Comparison of ENCODE assay signal across 14 cellular contexts in the genomic region with DNA sequence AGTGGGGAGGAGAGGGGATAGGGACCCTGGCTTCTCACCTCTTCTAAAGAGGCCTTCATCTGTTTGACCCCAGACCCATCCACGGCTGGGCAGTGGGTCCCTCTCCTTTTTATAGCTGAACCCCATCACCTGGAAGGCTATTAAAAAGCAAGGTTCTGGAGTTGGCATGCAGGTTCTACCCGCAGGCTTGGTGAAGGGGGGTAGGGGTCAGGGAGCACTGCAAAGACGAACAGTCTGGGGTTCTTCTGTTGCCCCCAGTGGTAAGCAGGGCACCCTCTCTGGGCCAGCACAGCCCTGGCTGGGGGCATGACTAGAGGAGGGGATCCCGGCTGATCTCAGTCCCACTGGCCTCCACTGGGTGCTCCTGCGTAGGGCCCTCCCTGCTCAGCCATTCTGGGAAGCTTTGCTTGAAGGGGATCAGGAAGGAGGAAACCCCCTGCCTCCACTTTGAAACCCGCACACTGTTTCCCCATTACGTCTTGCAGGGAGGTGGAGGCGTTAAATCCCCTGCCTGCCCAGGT. TPM values are rescaled to one million over a fixed set of nuclear protein-coding genes. Genes with fewer than 3 reads are reported as not detected.
A peak's percentile ranks its signal among the peaks of the same experiment; 100 is the strongest.
DNase-seq lines count a peak whose midpoint lies in the region; ATAC-seq and TF ChIP-seq lines count a peak whose summit lies in the region.
"Had no signal": no experiment of that assay in that cellular context is flagged by ENCODE, and none has a peak within 500 bp of the region (broad histone marks: within the 10 kb centered on the region; RNA-seq: fewer than 3 reads in every experiment).

No MANE protein-coding gene starts in this region.

- H2AFZ ChIP-seq in SK-N-SH (ENCODE audit: low read depth): no peak overlapping the region

- in situ Hi-C loops in transverse colon (cut with MboI; ENCODE audit: low pct_ligation_motif_present in 1 of 4, low pct_unique_long_range_greater_than_20kb in 1 of 4, low sequenced_read_pairs in 3 of 4): no loop called here

- H3K18ac ChIP-seq in mesendoderm (ENCODE audit: low read length): peak overlapping the region; percentile 2

- peaks cover 38% of the 10 kb centered on the region; the same call in 1 of the 2 replicates for H3K79me2 ChIP-seq in SK-N-SH (ENCODE audit: insufficient read depth)
- peaks cover 88% of the 10 kb centered on the region for H3K79me2 ChIP-seq in mesendoderm (ENCODE audit: control insufficient read depth, insufficient read depth, low read length)

- no peaks in the 10 kb centered on the region for H3K36me3 ChIP-seq in SK-N-SH (replicated peaks in 1 of 2; ENCODE audit: control insufficient read depth in 1 of 2, insufficient read depth in 2 of 2, low read length in 1 of 2)
- no peaks in the 10 kb centered on the region for H3K36me3 ChIP-seq in colonic mucosa
- no peaks in the 10 kb centered on the region for H3K36me3 ChIP-seq in mesendoderm (ENCODE audit: control insufficient read depth, insufficient read depth, low read length)
- H3K36me3 ChIP-seq in transverse colon: no peaks in the 10 kb centered on the region

- H3F3A ChIP-seq in SK-N-SH (replicated peaks; ENCODE audit: insufficient read depth): no peaks in the 10 kb centered on the region

- POLR2A ChIA-PET in SK-N-SH (lab: Yijun Ruan, JAX): no interaction called here

- no peak overlapping the region for H2BK15ac ChIP-seq in mesendoderm (replicated peaks; ENCODE audit: low read depth)

- TF ChIP-seq EP300 in SK-N-SH (IDR thresholded peaks at IDR 0.05; ENCODE audit: borderline replicate concordance in 1 of 2, low read depth in 1 of 2, low read length in 1 of 2) (no peak), transverse colon (IDR thresholded peaks at IDR 0.05; ENCODE audit: low read depth) (no peak)

- peaks cover 33% of the 10 kb centered on the region for H4K20me1 ChIP-seq in SK-N-SH (ENCODE audit: insufficient read depth)

- H2BK5ac ChIP-seq in mesendoderm (ENCODE audit: low read length): no peak overlapping the region

- H3K9ac ChIP-seq in SK-N-SH (no peak overlapping the region; the same call in 1 of the 2 replicates), colonic mucosa (ENCODE audit: low read depth in 2 of 2, low read length in 2 of 2) (peak overlapping the region in 1 of 2 donors; percentile 46), mesendoderm (ENCODE audit: low read length) (no peak overlapping the region)

- no peak overlapping the region for H3K23ac ChIP-seq in mesendoderm (ENCODE audit: low read length)

- H3K9me2 ChIP-seq in SK-N-SH: no peaks in the 10 kb centered on the region

- H2AK5ac ChIP-seq in mesendoderm (ENCODE audit: low read length): no peak overlapping the region

- ATAC-seq in SK-N-SH treated with all-trans-retinoic acid at 6 μM for 48 hours (no peak; the same call in 1 of the 3 replicates), GM21825 (IDR thresholded peaks at IDR 0.05; ENCODE audit: unreplicated experiment) (no peak), Right ventricle myocardium inferior (no peak)
- ATAC-seq: CD8-positive, alpha-beta T cell had no signal

- H4K5ac ChIP-seq in mesendoderm (ENCODE audit: low read length): no peak overlapping the region

- peaks cover 72% of the 10 kb centered on the region for H3K79me1 ChIP-seq in mesendoderm (ENCODE audit: low read length)

- no peak overlapping the region for H2BK120ac ChIP-seq in mesendoderm (ENCODE audit: low read depth, low read length)

- DNase-seq in SK-N-SH: no peak
- DNase-seq in colonic mucosa: no peak
- DNase-seq in mesendoderm: no peak
- no peak for DNase-seq in transverse colon
- DNase-seq in CD1c-positive myeloid dendritic cell (ENCODE audit: extremely low spot score): no peak
- no peak for DNase-seq in Right ventricle myocardium inferior (ENCODE audit: missing footprints)
- DNase-seq: activated CD4-positive, alpha-beta memory T cell treated with anti-CD3 and anti-CD28 coated beads for 36 hours; CD8-positive, alpha-beta T cell; GOT3; NCI-H2029; NCI-H524 treated with DMSO at 0.1 percent for 48 hours had no signal

- H3K9me3 ChIP-seq in SK-N-SH: no peaks in the 10 kb centered on the region
- H3K9me3 ChIP-seq in colonic mucosa: no peaks in the 10 kb centered on the region
- H3K9me3 ChIP-seq in transverse colon: no peaks in the 10 kb centered on the region

- no peak for TF ChIP-seq POLR2A in transverse colon (IDR thresholded peaks at IDR 0.05)

- no peaks in the 10 kb centered on the region for H3K27me3 ChIP-seq in SK-N-SH (ENCODE audit: insufficient read depth)
- no peaks in the 10 kb centered on the region for H3K27me3 ChIP-seq in colonic mucosa
- no peaks in the 10 kb centered on the region for H3K27me3 ChIP-seq in mesendoderm (ENCODE audit: insufficient read depth, low read length, poor library complexity)
- H3K27me3 ChIP-seq in transverse colon: no peaks in the 10 kb centered on the region

- 97% methylated on average over 7 of the region's 8 CpGs for WGBS in SK-N-SH (ENCODE audit: low lambda C conversion rate)
- WGBS in mesendoderm (ENCODE audit: extremely low coverage, insufficient coverage, low lambda C conversion rate): no CpG with 5 or more reads among the region's 8 CpGs
- WGBS in transverse colon (ENCODE audit: low coverage in 1 of 2), 2 donors: 87 to 97% methylated on average over 5 to 8 of the region's 8 CpGs

- TF ChIP-seq CTCF in SK-N-SH (IDR thresholded peaks at IDR 0.05): no peak
- TF ChIP-seq CTCF in colonic mucosa (IDR thresholded peaks at IDR 0.05): no peak
- TF ChIP-seq CTCF in transverse colon (IDR thresholded peaks at IDR 0.05): no peak

- intact Hi-C loops in colonic mucosa (cut with DNase I) (loop anchor here (10.0 kb wide), 1 partner anchor 97 kb away; no protein-coding TSS in a partner anchor), transverse colon (cut with DNase I; ENCODE audit: low total_unique reads) (no loop called here), Right ventricle myocardium inferior (cut with DNase I) (no loop called here)

- H3K27ac ChIP-seq in SK-N-SH (ENCODE audit: low read depth in 2 of 2, low read length in 1 of 2) (0 out of 4 replicates have a peak overlapping the region, but pooled peaks of 1 of the 2 experiments have one; percentile 12), colonic mucosa (peak overlapping the region; percentile 54), mesendoderm (ENCODE audit: low read depth, low read length) (no peak overlapping the region), transverse colon (peak overlapping the region; percentile 52 to 82 (median 72))
- H3K27ac ChIP-seq: 22Rv1 had no signal

- no peak overlapping the region for H3K4ac ChIP-seq in mesendoderm (ENCODE audit: low read depth, low read length)

- peak overlapping the region; percentile 20; the same call in 1 of the 2 replicates for H3K4me2 ChIP-seq in SK-N-SH
- no peak overlapping the region for H3K4me2 ChIP-seq in mesendoderm (ENCODE audit: low read length)

- TF ChIP-seq RAD21 in SK-N-SH (IDR thresholded peaks at IDR 0.05; ENCODE audit: low read length): no peak

- H3K56ac ChIP-seq in mesendoderm (ENCODE audit: low read length): peak overlapping the region; percentile 9

- no peak overlapping the region for H4K8ac ChIP-seq in mesendoderm (ENCODE audit: low read depth, low read length)

- H3K4me3 ChIP-seq in SK-N-SH (ENCODE audit: low read depth in 2 of 2, low read length in 1 of 2) (no peak overlapping the region), colonic mucosa (no peak overlapping the region), mesendoderm (ENCODE audit: low read length) (no peak overlapping the region), transverse colon (no peak overlapping the region)

- peaks cover 0 to 12% of the 10 kb centered on the region in 2 experiments; a peak in 1 of 4 replicates for H3K4me1 ChIP-seq in SK-N-SH (ENCODE audit: control insufficient read depth in 1 of 2, insufficient read depth in 2 of 2, low read depth in 1 of 2, low read length in 1 of 2)
- H3K4me1 ChIP-seq in colonic mucosa: peaks cover 9% of the 10 kb centered on the region
- H3K4me1 ChIP-seq in mesendoderm (ENCODE audit: control insufficient read depth, low read depth, low read length): peaks cover 9% of the 10 kb centered on the region
- H3K4me1 ChIP-seq in transverse colon: peaks cover 14 to 66% (median 43%) of the 10 kb centered on the region in 4 donors

- CTCF ChIA-PET in SK-N-SH (lab: Yijun Ruan, JAX): no interaction called here

TF ChIP-seq in SK-N-SH, 30 proteins besides CTCF, POLR2A, EP300 and RAD21 (continues in another document):
- TF ChIP-seq SIN3A (IDR thresholded peaks at IDR 0.05; ENCODE audit: borderline replicate concordance, low read depth, low read length) (no peak), NFIC (IDR thresholded peaks at IDR 0.05; ENCODE audit: borderline replicate concordance) (no peak), TCF12 (IDR thresholded peaks at IDR 0.05) (no peak), CHD2 (IDR thresholded peaks at IDR 0.05; ENCODE audit: low read length, partially characterized antibody) (no peak), MEF2A (IDR thresholded peaks at IDR 0.05; ENCODE audit: borderline replicate concordance, low read depth) (no peak), FOXJ3 (CRISPR knock-in tag; IDR thresholded peaks at IDR 0.05) (no peak)

TF ChIP-seq in SK-N-SH treated with all-trans-retinoic acid at 6 μM for 48 hours, 23 proteins besides CTCF, POLR2A, EP300 and RAD21 (continues in another document):
- TF ChIP-seq, protein P1, sequence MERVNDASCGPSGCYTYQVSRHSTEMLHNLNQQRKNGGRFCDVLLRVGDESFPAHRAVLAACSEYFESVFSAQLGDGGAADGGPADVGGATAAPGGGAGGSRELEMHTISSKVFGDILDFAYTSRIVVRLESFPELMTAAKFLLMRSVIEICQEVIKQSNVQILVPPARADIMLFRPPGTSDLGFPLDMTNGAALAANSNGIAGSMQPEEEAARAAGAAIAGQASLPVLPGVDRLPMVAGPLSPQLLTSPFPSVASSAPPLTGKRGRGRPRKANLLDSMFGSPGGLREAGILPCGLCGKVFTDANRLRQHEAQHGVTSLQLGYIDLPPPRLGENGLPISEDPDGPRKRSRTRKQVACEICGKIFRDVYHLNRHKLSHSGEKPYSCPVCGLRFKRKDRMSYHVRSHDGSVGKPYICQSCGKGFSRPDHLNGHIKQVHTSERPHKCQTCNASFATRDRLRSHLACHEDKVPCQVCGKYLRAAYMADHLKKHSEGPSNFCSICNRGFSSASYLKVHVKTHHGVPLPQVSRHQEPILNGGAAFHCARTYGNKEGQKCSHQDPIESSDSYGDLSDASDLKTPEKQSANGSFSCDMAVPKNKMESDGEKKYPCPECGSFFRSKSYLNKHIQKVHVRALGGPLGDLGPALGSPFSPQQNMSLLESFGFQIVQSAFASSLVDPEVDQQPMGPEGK (CRISPR knock-in tag; IDR thresholded peaks at IDR 0.05; ENCODE audit: borderline replicate concordance): no peak

RNA-seq across cellular contexts. Expression of a gene that starts 13.6 kb away (rescaled TPM):
- polyA plus RNA-seq in SK-N-SH (2012; rRNA removed): 2.4 and 5.4 TPM in 2 replicates
- polyA plus RNA-seq in SK-N-SH (2012; cell fraction: cytosol; rRNA removed): 3.9 and 6.2 TPM in 2 replicates
- polyA plus RNA-seq in SK-N-SH (2012; cell fraction: nucleus; rRNA removed): 9.8 and 13.9 TPM in 2 replicates
- total RNA-seq in colonic mucosa (100 to 1,000 TPM in 1 of 2 donors, 10 to 100 TPM in 1; 83.4 to 107 TPM), transverse colon (10 to 100 TPM; 40.0 to 69.6 (median 47.0) TPM), Right ventricle myocardium inferior (10.5 TPM)
- 36.2 TPM for polyA plus RNA-seq in mesendoderm (2013, experiment 1 of 2)
- polyA plus RNA-seq in mesendoderm (2013, experiment 2 of 2): 36.4 TPM
